ENCODE assay signal across 1 cellular context in the genomic region with DNA sequence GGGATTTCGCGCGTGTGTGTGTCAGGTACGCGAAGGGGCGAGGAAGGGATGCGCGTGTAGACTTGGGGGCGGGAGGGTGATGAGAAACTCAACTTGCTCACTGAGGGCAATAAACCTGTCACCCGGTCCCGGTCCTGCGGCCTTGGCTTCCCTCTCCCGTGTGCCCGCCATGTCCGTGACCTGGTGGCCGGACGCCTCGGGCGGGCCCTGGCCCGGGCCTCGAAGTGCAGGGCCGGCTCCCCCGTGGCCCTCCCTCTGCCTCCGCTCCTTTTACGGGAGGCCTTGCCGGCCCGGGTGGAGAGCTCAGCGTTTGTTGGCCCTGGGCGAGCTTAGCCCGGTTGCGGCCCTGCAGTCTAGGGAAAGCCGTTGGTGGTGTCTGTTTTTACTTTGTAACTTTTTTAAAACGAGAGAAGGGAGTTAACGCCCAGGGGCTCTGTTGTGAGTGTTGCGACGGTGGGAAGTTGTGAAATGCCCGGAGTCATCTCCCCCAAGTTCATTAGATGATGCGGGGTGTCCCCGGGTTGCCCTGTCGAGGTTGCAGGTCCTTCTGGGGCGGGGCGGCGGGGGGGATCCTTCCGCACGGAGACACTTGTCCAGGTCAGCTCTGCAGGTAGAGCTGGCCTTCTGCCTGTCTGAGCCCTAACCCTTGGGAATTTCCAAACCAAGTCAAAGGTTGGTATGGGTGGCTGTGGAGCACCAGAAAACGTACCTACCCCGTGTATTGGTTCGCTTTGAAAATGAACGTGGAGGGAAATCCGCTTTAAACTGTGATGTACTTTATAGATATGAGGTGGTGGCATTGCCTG.
A peak's percentile ranks its signal among the peaks of the same experiment; 100 is the strongest.
TF ChIP-seq lines count a peak whose summit lies in the region.

No MANE protein-coding gene starts in this region.

TF ChIP-seq in K562, 482 proteins besides CTCF, POLR2A, EP300 and RAD21 (continued from another document):
- TF ChIP-seq, protein P1, sequence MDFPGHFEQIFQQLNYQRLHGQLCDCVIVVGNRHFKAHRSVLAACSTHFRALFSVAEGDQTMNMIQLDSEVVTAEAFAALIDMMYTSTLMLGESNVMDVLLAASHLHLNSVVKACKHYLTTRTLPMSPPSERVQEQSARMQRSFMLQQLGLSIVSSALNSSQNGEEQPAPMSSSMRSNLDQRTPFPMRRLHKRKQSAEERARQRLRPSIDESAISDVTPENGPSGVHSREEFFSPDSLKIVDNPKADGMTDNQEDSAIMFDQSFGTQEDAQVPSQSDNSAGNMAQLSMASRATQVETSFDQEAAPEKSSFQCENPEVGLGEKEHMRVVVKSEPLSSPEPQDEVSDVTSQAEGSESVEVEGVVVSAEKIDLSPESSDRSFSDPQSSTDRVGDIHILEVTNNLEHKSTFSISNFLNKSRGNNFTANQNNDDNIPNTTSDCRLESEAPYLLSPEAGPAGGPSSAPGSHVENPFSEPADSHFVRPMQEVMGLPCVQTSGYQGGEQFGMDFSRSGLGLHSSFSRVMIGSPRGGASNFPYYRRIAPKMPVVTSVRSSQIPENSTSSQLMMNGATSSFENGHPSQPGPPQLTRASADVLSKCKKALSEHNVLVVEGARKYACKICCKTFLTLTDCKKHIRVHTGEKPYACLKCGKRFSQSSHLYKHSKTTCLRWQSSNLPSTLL (IDR thresholded peaks at IDR 0.05), result 0 out of 2 replicates have a peak, but pooled peaks have one; percentile 40
- TF ChIP-seq ZC3H8 (IDR thresholded peaks at IDR 0.05), result no peak
- no peak for TF ChIP-seq POLR2B (IDR thresholded peaks at IDR 0.05; ENCODE audit: low read depth, partially characterized antibody)
- TF ChIP-seq ZNF445 (CRISPR knock-in tag; IDR thresholded peaks at IDR 0.05; ENCODE audit: low read depth), result no peak
- no peak for TF ChIP-seq ZFP1 (CRISPR knock-in tag; IDR thresholded peaks at IDR 0.05)
- no peak for TF ChIP-seq POLR2G (IDR thresholded peaks at IDR 0.05; ENCODE audit: low read depth, low read length)
- TF ChIP-seq KLF13 (tag; IDR thresholded peaks at IDR 0.05; ENCODE audit: borderline replicate concordance, low read depth), result no peak
- TF ChIP-seq, protein P2, sequence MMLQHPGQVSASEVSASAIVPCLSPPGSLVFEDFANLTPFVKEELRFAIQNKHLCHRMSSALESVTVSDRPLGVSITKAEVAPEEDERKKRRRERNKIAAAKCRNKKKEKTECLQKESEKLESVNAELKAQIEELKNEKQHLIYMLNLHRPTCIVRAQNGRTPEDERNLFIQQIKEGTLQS (IDR thresholded peaks at IDR 0.05), result no peak
- TF ChIP-seq, protein P2 (CRISPR knock-in tag; conservative IDR thresholded peaks at IDR 0.05), result no peak; the same call in 1 of the 2 replicates
- no peak for TF ChIP-seq FOXJ2 (tag; IDR thresholded peaks at IDR 0.05)
- TF ChIP-seq NCOA6 (IDR thresholded peaks at IDR 0.05), result no peak
- TF ChIP-seq, protein P3, sequence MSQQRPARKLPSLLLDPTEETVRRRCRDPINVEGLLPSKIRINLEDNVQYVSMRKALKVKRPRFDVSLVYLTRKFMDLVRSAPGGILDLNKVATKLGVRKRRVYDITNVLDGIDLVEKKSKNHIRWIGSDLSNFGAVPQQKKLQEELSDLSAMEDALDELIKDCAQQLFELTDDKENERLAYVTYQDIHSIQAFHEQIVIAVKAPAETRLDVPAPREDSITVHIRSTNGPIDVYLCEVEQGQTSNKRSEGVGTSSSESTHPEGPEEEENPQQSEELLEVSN (IDR thresholded peaks at IDR 0.05; ENCODE audit: borderline replicate concordance in 1 of 2, extremely low read depth in 1 of 2, insufficient read depth in 1 of 2, insufficient read length in 1 of 2, low read depth in 1 of 2, low read length in 1 of 2, poor library complexity in 1 of 2, severe bottlenecking in 1 of 2), result peak in 1 of 2 experiments; percentile 31
- no peak for TF ChIP-seq SMC3 (conservative IDR thresholded peaks at IDR 0.05; ENCODE audit: insufficient read depth, low read depth, low read length)
- TF ChIP-seq, protein P4, sequence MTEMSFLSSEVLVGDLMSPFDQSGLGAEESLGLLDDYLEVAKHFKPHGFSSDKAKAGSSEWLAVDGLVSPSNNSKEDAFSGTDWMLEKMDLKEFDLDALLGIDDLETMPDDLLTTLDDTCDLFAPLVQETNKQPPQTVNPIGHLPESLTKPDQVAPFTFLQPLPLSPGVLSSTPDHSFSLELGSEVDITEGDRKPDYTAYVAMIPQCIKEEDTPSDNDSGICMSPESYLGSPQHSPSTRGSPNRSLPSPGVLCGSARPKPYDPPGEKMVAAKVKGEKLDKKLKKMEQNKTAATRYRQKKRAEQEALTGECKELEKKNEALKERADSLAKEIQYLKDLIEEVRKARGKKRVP (CRISPR knock-in tag; IDR thresholded peaks at IDR 0.05), result no peak
- peak; percentile 45 for TF ChIP-seq KDM5B (IDR thresholded peaks at IDR 0.05; ENCODE audit: insufficient replicate concordance, low read depth, low read length)
- no peak for TF ChIP-seq CBX8 (IDR thresholded peaks at IDR 0.05; ENCODE audit: borderline replicate concordance, extremely low read depth, low read depth, low read length, poor library complexity, severe bottlenecking)
- 0 out of 2 replicates have a peak, but pooled peaks have one; percentile 10 for TF ChIP-seq ARID1B (IDR thresholded peaks at IDR 0.05)
- no peak for TF ChIP-seq SIX5 (IDR thresholded peaks at IDR 0.05; ENCODE audit: borderline replicate concordance in 1 of 2, insufficient read depth in 1 of 2, low read depth in 1 of 2, low read length in 2 of 2)
- TF ChIP-seq, protein P5, sequence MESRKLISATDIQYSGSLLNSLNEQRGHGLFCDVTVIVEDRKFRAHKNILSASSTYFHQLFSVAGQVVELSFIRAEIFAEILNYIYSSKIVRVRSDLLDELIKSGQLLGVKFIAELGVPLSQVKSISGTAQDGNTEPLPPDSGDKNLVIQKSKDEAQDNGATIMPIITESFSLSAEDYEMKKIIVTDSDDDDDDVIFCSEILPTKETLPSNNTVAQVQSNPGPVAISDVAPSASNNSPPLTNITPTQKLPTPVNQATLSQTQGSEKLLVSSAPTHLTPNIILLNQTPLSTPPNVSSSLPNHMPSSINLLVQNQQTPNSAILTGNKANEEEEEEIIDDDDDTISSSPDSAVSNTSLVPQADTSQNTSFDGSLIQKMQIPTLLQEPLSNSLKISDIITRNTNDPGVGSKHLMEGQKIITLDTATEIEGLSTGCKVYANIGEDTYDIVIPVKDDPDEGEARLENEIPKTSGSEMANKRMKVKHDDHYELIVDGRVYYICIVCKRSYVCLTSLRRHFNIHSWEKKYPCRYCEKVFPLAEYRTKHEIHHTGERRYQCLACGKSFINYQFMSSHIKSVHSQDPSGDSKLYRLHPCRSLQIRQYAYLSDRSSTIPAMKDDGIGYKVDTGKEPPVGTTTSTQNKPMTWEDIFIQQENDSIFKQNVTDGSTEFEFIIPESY (CRISPR knock-in tag; IDR thresholded peaks at IDR 0.05), result no peak
- TF ChIP-seq, protein P6, sequence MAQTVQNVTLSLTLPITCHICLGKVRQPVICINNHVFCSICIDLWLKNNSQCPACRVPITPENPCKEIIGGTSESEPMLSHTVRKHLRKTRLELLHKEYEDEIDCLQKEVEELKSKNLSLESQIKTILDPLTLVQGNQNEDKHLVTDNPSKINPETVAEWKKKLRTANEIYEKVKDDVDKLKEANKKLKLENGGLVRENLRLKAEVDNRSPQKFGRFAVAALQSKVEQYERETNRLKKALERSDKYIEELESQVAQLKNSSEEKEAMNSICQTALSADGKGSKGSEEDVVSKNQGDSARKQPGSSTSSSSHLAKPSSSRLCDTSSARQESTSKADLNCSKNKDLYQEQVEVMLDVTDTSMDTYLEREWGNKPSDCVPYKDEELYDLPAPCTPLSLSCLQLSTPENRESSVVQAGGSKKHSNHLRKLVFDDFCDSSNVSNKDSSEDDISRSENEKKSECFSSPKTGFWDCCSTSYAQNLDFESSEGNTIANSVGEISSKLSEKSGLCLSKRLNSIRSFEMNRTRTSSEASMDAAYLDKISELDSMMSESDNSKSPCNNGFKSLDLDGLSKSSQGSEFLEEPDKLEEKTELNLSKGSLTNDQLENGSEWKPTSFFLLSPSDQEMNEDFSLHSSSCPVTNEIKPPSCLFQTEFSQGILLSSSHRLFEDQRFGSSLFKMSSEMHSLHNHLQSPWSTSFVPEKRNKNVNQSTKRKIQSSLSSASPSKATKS (CRISPR knock-in tag; IDR thresholded peaks at IDR 0.05), result no peak
- TF ChIP-seq BCL6 (CRISPR knock-in tag; IDR thresholded peaks at IDR 0.05), result no peak
- TF ChIP-seq, protein P7, sequence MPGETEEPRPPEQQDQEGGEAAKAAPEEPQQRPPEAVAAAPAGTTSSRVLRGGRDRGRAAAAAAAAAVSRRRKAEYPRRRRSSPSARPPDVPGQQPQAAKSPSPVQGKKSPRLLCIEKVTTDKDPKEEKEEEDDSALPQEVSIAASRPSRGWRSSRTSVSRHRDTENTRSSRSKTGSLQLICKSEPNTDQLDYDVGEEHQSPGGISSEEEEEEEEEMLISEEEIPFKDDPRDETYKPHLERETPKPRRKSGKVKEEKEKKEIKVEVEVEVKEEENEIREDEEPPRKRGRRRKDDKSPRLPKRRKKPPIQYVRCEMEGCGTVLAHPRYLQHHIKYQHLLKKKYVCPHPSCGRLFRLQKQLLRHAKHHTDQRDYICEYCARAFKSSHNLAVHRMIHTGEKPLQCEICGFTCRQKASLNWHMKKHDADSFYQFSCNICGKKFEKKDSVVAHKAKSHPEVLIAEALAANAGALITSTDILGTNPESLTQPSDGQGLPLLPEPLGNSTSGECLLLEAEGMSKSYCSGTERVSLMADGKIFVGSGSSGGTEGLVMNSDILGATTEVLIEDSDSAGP (CRISPR knock-in tag; IDR thresholded peaks at IDR 0.05), result no peak
- TF ChIP-seq, protein P8, sequence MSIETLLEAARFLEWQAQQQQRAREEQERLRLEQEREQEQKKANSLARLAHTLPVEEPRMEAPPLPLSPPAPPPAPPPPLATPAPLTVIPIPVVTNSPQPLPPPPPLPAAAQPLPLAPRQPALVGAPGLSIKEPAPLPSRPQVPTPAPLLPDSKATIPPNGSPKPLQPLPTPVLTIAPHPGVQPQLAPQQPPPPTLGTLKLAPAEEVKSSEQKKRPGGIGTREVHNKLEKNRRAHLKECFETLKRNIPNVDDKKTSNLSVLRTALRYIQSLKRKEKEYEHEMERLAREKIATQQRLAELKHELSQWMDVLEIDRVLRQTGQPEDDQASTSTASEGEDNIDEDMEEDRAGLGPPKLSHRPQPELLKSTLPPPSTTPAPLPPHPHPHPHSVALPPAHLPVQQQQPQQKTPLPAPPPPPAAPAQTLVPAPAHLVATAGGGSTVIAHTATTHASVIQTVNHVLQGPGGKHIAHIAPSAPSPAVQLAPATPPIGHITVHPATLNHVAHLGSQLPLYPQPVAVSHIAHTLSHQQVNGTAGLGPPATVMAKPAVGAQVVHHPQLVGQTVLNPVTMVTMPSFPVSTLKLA (conservative IDR thresholded peaks at IDR 0.05), result peak in 1 of 2 experiments; percentile 2; a peak in 1 of 4 replicates
- TF ChIP-seq, protein P9, sequence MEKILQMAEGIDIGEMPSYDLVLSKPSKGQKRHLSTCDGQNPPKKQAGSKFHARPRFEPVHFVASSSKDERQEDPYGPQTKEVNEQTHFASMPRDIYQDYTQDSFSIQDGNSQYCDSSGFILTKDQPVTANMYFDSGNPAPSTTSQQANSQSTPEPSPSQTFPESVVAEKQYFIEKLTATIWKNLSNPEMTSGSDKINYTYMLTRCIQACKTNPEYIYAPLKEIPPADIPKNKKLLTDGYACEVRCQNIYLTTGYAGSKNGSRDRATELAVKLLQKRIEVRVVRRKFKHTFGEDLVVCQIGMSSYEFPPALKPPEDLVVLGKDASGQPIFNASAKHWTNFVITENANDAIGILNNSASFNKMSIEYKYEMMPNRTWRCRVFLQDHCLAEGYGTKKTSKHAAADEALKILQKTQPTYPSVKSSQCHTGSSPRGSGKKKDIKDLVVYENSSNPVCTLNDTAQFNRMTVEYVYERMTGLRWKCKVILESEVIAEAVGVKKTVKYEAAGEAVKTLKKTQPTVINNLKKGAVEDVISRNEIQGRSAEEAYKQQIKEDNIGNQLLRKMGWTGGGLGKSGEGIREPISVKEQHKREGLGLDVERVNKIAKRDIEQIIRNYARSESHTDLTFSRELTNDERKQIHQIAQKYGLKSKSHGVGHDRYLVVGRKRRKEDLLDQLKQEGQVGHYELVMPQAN (IDR thresholded peaks at IDR 0.05; ENCODE audit: borderline replicate concordance), result peak; percentile 13; the same call in 1 of the 2 replicates
- TF ChIP-seq FOXK1 (CRISPR knock-in tag; IDR thresholded peaks at IDR 0.05; ENCODE audit: borderline replicate concordance), result 0 out of 2 replicates have a peak, but pooled peaks have one; percentile 44
- TF ChIP-seq MTA1 (IDR thresholded peaks at IDR 0.05; ENCODE audit: borderline replicate concordance), result no peak
- TF ChIP-seq ASH1L (IDR thresholded peaks at IDR 0.05; ENCODE audit: borderline replicate concordance, low read depth, partially characterized antibody), result no peak
- TF ChIP-seq ZNF79 (CRISPR knock-in tag; IDR thresholded peaks at IDR 0.05; ENCODE audit: low read depth), result no peak
- TF ChIP-seq, protein P10, sequence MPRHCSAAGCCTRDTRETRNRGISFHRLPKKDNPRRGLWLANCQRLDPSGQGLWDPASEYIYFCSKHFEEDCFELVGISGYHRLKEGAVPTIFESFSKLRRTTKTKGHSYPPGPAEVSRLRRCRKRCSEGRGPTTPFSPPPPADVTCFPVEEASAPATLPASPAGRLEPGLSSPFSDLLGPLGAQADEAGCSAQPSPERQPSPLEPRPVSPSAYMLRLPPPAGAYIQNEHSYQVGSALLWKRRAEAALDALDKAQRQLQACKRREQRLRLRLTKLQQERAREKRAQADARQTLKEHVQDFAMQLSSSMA (CRISPR knock-in tag; IDR thresholded peaks at IDR 0.05), result no peak
- TF ChIP-seq NFXL1 (CRISPR knock-in tag; IDR thresholded peaks at IDR 0.05), result no peak
- TF ChIP-seq, protein P11, sequence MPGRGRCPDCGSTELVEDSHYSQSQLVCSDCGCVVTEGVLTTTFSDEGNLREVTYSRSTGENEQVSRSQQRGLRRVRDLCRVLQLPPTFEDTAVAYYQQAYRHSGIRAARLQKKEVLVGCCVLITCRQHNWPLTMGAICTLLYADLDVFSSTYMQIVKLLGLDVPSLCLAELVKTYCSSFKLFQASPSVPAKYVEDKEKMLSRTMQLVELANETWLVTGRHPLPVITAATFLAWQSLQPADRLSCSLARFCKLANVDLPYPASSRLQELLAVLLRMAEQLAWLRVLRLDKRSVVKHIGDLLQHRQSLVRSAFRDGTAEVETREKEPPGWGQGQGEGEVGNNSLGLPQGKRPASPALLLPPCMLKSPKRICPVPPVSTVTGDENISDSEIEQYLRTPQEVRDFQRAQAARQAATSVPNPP (IDR thresholded peaks at IDR 0.05; ENCODE audit: borderline replicate concordance, insufficient read depth, insufficient read length), result no peak
- peak; percentile 88 for TF ChIP-seq ZFX (CRISPR knock-in tag; IDR thresholded peaks at IDR 0.05)
- no peak for TF ChIP-seq HDAC6 (IDR thresholded peaks at IDR 0.05; ENCODE audit: low read depth, low read length)
- no peak for TF ChIP-seq ZSCAN29 (IDR thresholded peaks at IDR 0.05)
- no peak for TF ChIP-seq TRIM28 (IDR thresholded peaks at IDR 0.05)
- TF ChIP-seq ZBED1 (IDR thresholded peaks at IDR 0.05), result no peak
- no peak for TF ChIP-seq PTRF (tag; IDR thresholded peaks at IDR 0.05)
- no peak for TF ChIP-seq STAT5A (IDR thresholded peaks at IDR 0.05; ENCODE audit: borderline replicate concordance, low read length)
